In the genomic region with DNA sequence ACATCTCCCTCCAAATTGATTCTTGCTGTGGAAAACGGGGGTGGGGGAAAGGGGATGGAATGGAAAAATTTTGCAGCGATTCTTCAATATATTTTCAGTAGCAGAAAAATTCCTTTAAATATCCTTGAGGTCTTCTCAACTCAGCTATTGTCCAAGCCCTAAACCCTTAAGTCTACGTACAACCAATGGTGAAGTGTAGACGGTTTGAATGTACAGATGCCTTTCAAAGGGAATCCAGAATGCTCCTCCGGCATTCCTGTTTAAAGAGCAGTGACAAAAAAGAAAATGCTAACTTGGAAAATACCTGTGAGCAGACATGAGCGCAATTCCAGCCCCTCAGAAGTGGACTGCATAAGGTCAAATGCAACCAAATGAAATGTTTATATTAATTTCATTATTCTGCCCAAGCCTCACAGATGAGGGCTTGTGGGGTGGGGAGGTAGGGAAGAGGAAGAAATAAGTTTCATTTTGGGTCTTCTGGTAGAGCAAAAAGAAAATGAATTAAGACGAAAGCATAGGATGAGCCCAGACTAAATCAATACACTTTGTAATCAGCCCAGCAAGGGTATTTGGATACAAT, we compare ENCODE assay signal across 9 cellular contexts. TPM values are rescaled to one million over a fixed set of nuclear protein-coding genes. Genes with fewer than 3 reads are reported as not detected.
A peak's percentile ranks its signal among the peaks of the same experiment; 100 is the strongest.
DNase-seq lines count a peak whose midpoint lies in the region; ATAC-seq and TF ChIP-seq lines count a peak whose summit lies in the region.
"Had no signal": no experiment of that assay in that cellular context is flagged by ENCODE, and none has a peak within 500 bp of the region (broad histone marks: within the 10 kb centered on the region; RNA-seq: fewer than 3 reads in every experiment).

No MANE protein-coding gene starts in this region.

- H3K4me2 ChIP-seq in neural progenitor cell: peak overlapping the region; percentile 97

- no peak overlapping the region for H3K9ac ChIP-seq in endocrine pancreas (ENCODE audit: control insufficient read depth, insufficient read depth, low read length)
- no peak overlapping the region for H3K9ac ChIP-seq in neural progenitor cell

- H3K36me3 ChIP-seq in endocrine pancreas (ENCODE audit: control insufficient read depth, insufficient read depth, low read length) (no peaks in the 10 kb centered on the region), neural progenitor cell (no peaks in the 10 kb centered on the region)

- H3K4me1 Mint-ChIP-seq in CD4-positive, alpha-beta T cell (ENCODE audit: low read depth): peaks cover 51% of the 10 kb centered on the region
- peaks cover 51% of the 10 kb centered on the region for H3K4me1 Mint-ChIP-seq in neural progenitor cell

- CTCF ChIA-PET in CD4-positive, alpha-beta T cell (lab: Charles Lee): interaction anchor here (0.8 kb wide), 1 partner anchor 427 kb away, joined by 3 read pairs; no protein-coding TSS in a partner anchor

- H3K9me3 Mint-ChIP-seq in CD4-positive, alpha-beta T cell: no peaks in the 10 kb centered on the region
- no peaks in the 10 kb centered on the region for H3K9me3 Mint-ChIP-seq in neural progenitor cell

- TF ChIP-seq CTCF in CD4-positive, alpha-beta T cell (IDR thresholded peaks at IDR 0.05): no peak
- TF ChIP-seq CTCF in NB4 (IDR thresholded peaks at IDR 0.05; ENCODE audit: low read depth, low read length) (no peak), neural progenitor cell (IDR thresholded peaks at IDR 0.05) (no peak)

- H3K27ac Mint-ChIP-seq in CD4-positive, alpha-beta T cell: peak overlapping the region; percentile 85
- H3K27ac Mint-ChIP-seq in neural progenitor cell: peak overlapping the region; percentile 31

- POLR2A ChIA-PET in CD4-positive, alpha-beta T cell (lab: Charles Lee): no interaction called here

- peaks cover 42% of the 10 kb centered on the region for H4K20me1 ChIP-seq in neural progenitor cell (ENCODE audit: low read depth)

- H3K4me3 ChIP-seq in NB4 (ENCODE audit: low read depth, low read length) (peak overlapping the region; percentile 86), endocrine pancreas (ENCODE audit: control insufficient read depth, insufficient read depth, low read length) (peak overlapping the region; percentile 25), neural progenitor cell (peak overlapping the region; percentile 71)

- no peaks in the 10 kb centered on the region for H3K9me3 ChIP-seq in CD4-positive, alpha-beta T cell (ENCODE audit: control insufficient read depth, low read length)
- H3K9me3 ChIP-seq in endocrine pancreas (ENCODE audit: control insufficient read depth, low read length): no peaks in the 10 kb centered on the region
- H3K9me3 ChIP-seq in neural progenitor cell (ENCODE audit: low read depth): no peaks in the 10 kb centered on the region

- peaks cover 16% of the 10 kb centered on the region for H3K4me1 ChIP-seq in endocrine pancreas (ENCODE audit: control insufficient read depth, insufficient read depth, low read length)
- H3K4me1 ChIP-seq in neural progenitor cell: peaks cover 27% of the 10 kb centered on the region

- H3K36me3 Mint-ChIP-seq in CD4-positive, alpha-beta T cell (ENCODE audit: low read depth): peaks cover 27% of the 10 kb centered on the region
- peaks cover 2% of the 10 kb centered on the region for H3K36me3 Mint-ChIP-seq in neural progenitor cell

- no peak for ATAC-seq in CD4-positive, alpha-beta T cell (ENCODE audit: poor library complexity)
- ATAC-seq in HG03025 (IDR thresholded peaks at IDR 0.05; ENCODE audit: low FRiP score, unreplicated experiment) (no peak), HG02678 (IDR thresholded peaks at IDR 0.05; ENCODE audit: unreplicated experiment) (no peak), GM21825 (IDR thresholded peaks at IDR 0.05; ENCODE audit: unreplicated experiment) (no peak)
- ATAC-seq: HCT116 had no signal

- H3K4me3 Mint-ChIP-seq in CD4-positive, alpha-beta T cell: peak overlapping the region; percentile 83
- H3K4me3 Mint-ChIP-seq in neural progenitor cell: peak overlapping the region; percentile 95

- peak overlapping the region; percentile 47 for H3K27ac ChIP-seq in CD4-positive, alpha-beta T cell (ENCODE audit: low read depth, low read length)
- no peak overlapping the region for H3K27ac ChIP-seq in neural progenitor cell

- H3K79me2 ChIP-seq in neural progenitor cell (ENCODE audit: low read depth): peaks cover 28% of the 10 kb centered on the region

- no peak for DNase-seq in CD4-positive, alpha-beta T cell
- DNase-seq in NB4 (ENCODE audit: low read depth) (peak; percentile 21), neural progenitor cell (ENCODE audit: low spot score) (peak; percentile 24), NCI-H345 treated with DMSO at 0.1 percent for 48 hours (lab: John Stamatoyannopoulos, UW; ENCODE audit: unreplicated experiment) (no peak)

- H3F3A ChIP-seq in neural progenitor cell (ENCODE audit: low read depth): peaks cover 28% of the 10 kb centered on the region

- H2AFZ ChIP-seq in neural progenitor cell (replicated peaks): no peak overlapping the region

- no peak for TF ChIP-seq POLR2A in NB4 (IDR thresholded peaks at IDR 0.05; ENCODE audit: extremely low read depth, insufficient read length)

- H3K27me3 ChIP-seq in CD4-positive, alpha-beta T cell (ENCODE audit: control insufficient read depth, insufficient read depth, low read length): no peaks in the 10 kb centered on the region
- no peaks in the 10 kb centered on the region for H3K27me3 ChIP-seq in endocrine pancreas (ENCODE audit: control insufficient read depth, insufficient read depth, low read length)
- H3K27me3 ChIP-seq in neural progenitor cell: peaks cover 14% of the 10 kb centered on the region

- H3K27me3 Mint-ChIP-seq in CD4-positive, alpha-beta T cell: no peaks in the 10 kb centered on the region
- H3K27me3 Mint-ChIP-seq in neural progenitor cell (ENCODE audit: insufficient read depth, low read depth): peaks cover 6% of the 10 kb centered on the region

- intact Hi-C loops in CD4-positive, alpha-beta T cell (cut with DNase I, micrococcal nuclease): loop anchor here (5.0 to 10.0 kb wide), 13 partner anchors 68 to 1414 kb away; partner anchors contain the start of genes PPP4R2 (in 1 of the 2) and SHQ1 (in 1 of the 2)

RNA-seq across cellular contexts. Expression of gene FOXP1, which starts 2.8 kb away (rescaled TPM):
- total RNA-seq in CD4-positive, alpha-beta T cell: 100 to 1,000 TPM; 493 to 508 TPM
- 27.3 and 29.9 TPM in 2 replicates for total RNA-seq in neural progenitor cell (ENCODE audit: low replicate concordance)

Comparison
In these comparisons a context has a peak if more than half of its experiments do, and no peak if none do; other contexts are left out.
1. DNase-seq: peak in NB4 (single experiment) and neural progenitor cell (single experiment); none in CD4-positive, alpha-beta T cell (0 of 10) and NCI-H345 treated with DMSO at 0.1 percent for 48 hours (single experiment).
2. H3K4me3 ChIP-seq: peak in every context shown above with its lines; median percentile 86 in NB4; 71 in neural progenitor cell; 25 in endocrine pancreas.
3. RNA of gene FOXP1, which starts 2.8 kb away (total RNA-seq): 493 to 508 TPM in CD4-positive, alpha-beta T cell; 27.3 to 29.9 TPM in neural progenitor cell; every median in the first group is over 10 times any median in the second.